8 cellular contexts compared by ENCODE assay signal in the genomic region with DNA sequence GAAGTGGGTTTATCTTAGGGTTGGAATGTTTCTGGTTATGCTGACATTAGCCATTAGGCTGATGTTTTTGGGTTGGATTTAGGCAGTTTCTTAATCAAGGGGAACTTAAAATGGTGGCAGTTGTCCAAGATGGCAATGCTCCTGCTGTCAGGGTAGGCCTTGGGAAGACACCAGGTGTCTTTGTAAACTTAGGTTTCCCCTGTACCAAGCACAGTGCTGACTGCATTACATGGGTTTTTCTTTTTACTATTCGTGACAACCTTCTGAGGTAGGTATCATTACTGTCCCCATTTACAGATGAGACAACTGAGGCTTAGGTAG. TPM values are rescaled to one million over a fixed set of nuclear protein-coding genes. Genes with fewer than 3 reads are reported as not detected.
DNase-seq lines count a peak whose midpoint lies in the region; ATAC-seq and TF ChIP-seq lines count a peak whose summit lies in the region.

No MANE protein-coding gene starts in this region.

- H3K27ac ChIP-seq in GM23338 (ENCODE audit: low read depth) (0 out of 2 replicates have a peak overlapping the region, but pooled peaks have one; percentile 65), mesendoderm (ENCODE audit: low read depth, low read length) (no peak overlapping the region)

- peak overlapping the region; percentile 32 for H3K4me3 ChIP-seq in AG10803 (ENCODE audit: low read length)
- H3K4me3 ChIP-seq in GM23338: peak overlapping the region; percentile 84; the same call in 1 of the 2 replicates
- H3K4me3 ChIP-seq in mesendoderm (ENCODE audit: low read length): no peak overlapping the region

- H3K36me3 Mint-ChIP-seq in GM23338 (ENCODE audit: low read depth): peaks cover 32% of the 10 kb centered on the region
- H3K36me3 Mint-ChIP-seq in activated T-helper 2 cell treated with anti-CD3 and anti-CD28 coated beads, Interferon-gamma antibody, Interleukin-2, Interleukin-4, amounts not matched to agents 10 μg/mL and 5 μg/mL and 100 μg/mL, durations not matched to agents 14 hours and 24 hours and 36 hours (ENCODE audit: low read depth): peaks cover 24% of the 10 kb centered on the region

- in situ Hi-C loops in G401 (cut with HindIII; ENCODE audit: low sequenced_read_pairs): no loop called here

- no peak overlapping the region for H3K9ac ChIP-seq in mesendoderm (ENCODE audit: low read length)

- H3K36me3 ChIP-seq in GM23338 (ENCODE audit: insufficient read depth) (peaks cover 9% of the 10 kb centered on the region; the same call in 1 of the 2 replicates), mesendoderm (ENCODE audit: control insufficient read depth, insufficient read depth, low read length) (no peaks in the 10 kb centered on the region)

- H3K4ac ChIP-seq in mesendoderm (ENCODE audit: low read depth, low read length): no peak overlapping the region

- H3K4me2 ChIP-seq in GM23338 (no peak overlapping the region; the same call in 1 of the 2 replicates), mesendoderm (ENCODE audit: low read length) (no peak overlapping the region)

- TF ChIP-seq CTCF in AG10803 (conservative IDR thresholded peaks at IDR 0.05; ENCODE audit: low read length) (no peak), GM23338 (conservative IDR thresholded peaks at IDR 0.05; ENCODE audit: low read depth in 2 of 2) (no peak)

- peaks cover 19% of the 10 kb centered on the region for H3K9me3 Mint-ChIP-seq in GM23338
- H3K9me3 Mint-ChIP-seq in activated T-helper 2 cell treated with anti-CD3 and anti-CD28 coated beads, Interferon-gamma antibody, Interleukin-2, Interleukin-4, amounts not matched to agents 10 μg/mL and 5 μg/mL and 100 μg/mL, durations not matched to agents 14 hours and 24 hours and 36 hours: no peaks in the 10 kb centered on the region

- no peak overlapping the region for H3K18ac ChIP-seq in mesendoderm (ENCODE audit: low read length)

- peak overlapping the region; percentile 78 for H4K5ac ChIP-seq in mesendoderm (ENCODE audit: low read length)

- H3K4me1 ChIP-seq in GM23338 (ENCODE audit: insufficient read depth): 0 out of 2 replicates have a peak, but pooled peaks cover 4% of the 10 kb centered on the region
- no peaks in the 10 kb centered on the region for H3K4me1 ChIP-seq in mesendoderm (ENCODE audit: control insufficient read depth, low read depth, low read length)

- intact Hi-C loops in activated T-helper 2 cell treated with anti-CD3 and anti-CD28 coated beads, Interferon-gamma antibody, Interleukin-2, Interleukin-4, amounts not matched to agents 10 μg/mL and 5 μg/mL and 100 μg/mL, durations not matched to agents 14 hours and 24 hours and 36 hours (cut with micrococcal nuclease): loop anchor here (5.0 kb wide), 3 partner anchors 189 to 644 kb away; a partner anchor contains a TSS

- no peak for DNase-seq in AG10803 (ENCODE audit: low read depth)
- no peak for DNase-seq in GM23338 (ENCODE audit: low spot score)
- no peak for DNase-seq in activated T-helper 2 cell treated with anti-CD3 and anti-CD28 coated beads, Interferon-gamma antibody, Interleukin-2, Interleukin-4, amounts not matched to agents 10 μg/mL and 5 μg/mL and 100 μg/mL, durations not matched to agents 14 hours and 24 hours and 36 hours (ENCODE audit: low spot score)
- DNase-seq in mesendoderm: no peak
- DNase-seq in central memory CD4-positive, alpha-beta T cell: no peak
- no peak for DNase-seq in G401 (ENCODE audit: low spot score)
- no peak for DNase-seq in NCI-H748 treated with DMSO at 0.1 percent for 48 hours (lab: John Stamatoyannopoulos, UW)

- H2BK15ac ChIP-seq in mesendoderm (replicated peaks; ENCODE audit: low read depth): no peak overlapping the region

- ATAC-seq in GM23338 (no peak), GM21529 (IDR thresholded peaks at IDR 0.05; ENCODE audit: unreplicated experiment) (no peak)

- no peak overlapping the region for H2BK120ac ChIP-seq in mesendoderm (ENCODE audit: low read depth, low read length)

- no peak overlapping the region for H2BK5ac ChIP-seq in mesendoderm (ENCODE audit: low read length)

- no peak overlapping the region for H4K8ac ChIP-seq in mesendoderm (ENCODE audit: low read depth, low read length)

- H3K79me1 ChIP-seq in mesendoderm (ENCODE audit: low read length): peaks cover 8% of the 10 kb centered on the region

- H3K4me3 Mint-ChIP-seq in GM23338: peak overlapping the region; percentile 91
- peak overlapping the region; percentile 92 for H3K4me3 Mint-ChIP-seq in activated T-helper 2 cell treated with anti-CD3 and anti-CD28 coated beads, Interferon-gamma antibody, Interleukin-2, Interleukin-4, amounts not matched to agents 10 μg/mL and 5 μg/mL and 100 μg/mL, durations not matched to agents 14 hours and 24 hours and 36 hours (ENCODE audit: low read depth)

- H3K27ac Mint-ChIP-seq in GM23338: peak overlapping the region; percentile 25; the same call in 1 of the 2 replicates
- H3K27ac Mint-ChIP-seq in activated T-helper 2 cell treated with anti-CD3 and anti-CD28 coated beads, Interferon-gamma antibody, Interleukin-2, Interleukin-4, amounts not matched to agents 10 μg/mL and 5 μg/mL and 100 μg/mL, durations not matched to agents 14 hours and 24 hours and 36 hours: peak overlapping the region; percentile 95

- H4K20me1 ChIP-seq in GM23338 (replicated peaks; ENCODE audit: insufficient read depth): peaks cover 29% of the 10 kb centered on the region

- no peaks in the 10 kb centered on the region for H3K9me2 ChIP-seq in GM23338 (ENCODE audit: insufficient read depth)

- H3K23ac ChIP-seq in mesendoderm (ENCODE audit: low read length): no peak overlapping the region

- H3F3A ChIP-seq in GM23338 (replicated peaks; ENCODE audit: low read depth): no peaks in the 10 kb centered on the region

- no peak overlapping the region for H2AK5ac ChIP-seq in mesendoderm (ENCODE audit: low read length)

- no CpG with 5 or more reads among the region's 1 CpG for WGBS in mesendoderm (ENCODE audit: extremely low coverage, insufficient coverage, low lambda C conversion rate)

- peaks cover 7% of the 10 kb centered on the region for H3K27me3 Mint-ChIP-seq in GM23338 (ENCODE audit: insufficient read depth, low read depth, poor library complexity)
- no peaks in the 10 kb centered on the region for H3K27me3 Mint-ChIP-seq in activated T-helper 2 cell treated with anti-CD3 and anti-CD28 coated beads, Interferon-gamma antibody, Interleukin-2, Interleukin-4, amounts not matched to agents 10 μg/mL and 5 μg/mL and 100 μg/mL, durations not matched to agents 14 hours and 24 hours and 36 hours (ENCODE audit: low read depth)

- peak overlapping the region; percentile 100 for H2AFZ ChIP-seq in GM23338

- peaks cover 5% of the 10 kb centered on the region; the same call in 2 of the 3 replicates for H3K4me1 Mint-ChIP-seq in GM23338
- H3K4me1 Mint-ChIP-seq in activated T-helper 2 cell treated with anti-CD3 and anti-CD28 coated beads, Interferon-gamma antibody, Interleukin-2, Interleukin-4, amounts not matched to agents 10 μg/mL and 5 μg/mL and 100 μg/mL, durations not matched to agents 14 hours and 24 hours and 36 hours (ENCODE audit: low read depth): peaks cover 55% of the 10 kb centered on the region

- H3K79me2 ChIP-seq in GM23338 (replicated peaks; ENCODE audit: insufficient read depth): peaks cover 42% of the 10 kb centered on the region
- peaks cover 26% of the 10 kb centered on the region for H3K79me2 ChIP-seq in mesendoderm (ENCODE audit: control insufficient read depth, insufficient read depth, low read length)

- H3K56ac ChIP-seq in mesendoderm (ENCODE audit: low read length): peak overlapping the region; percentile 58

- H3K27me3 ChIP-seq in GM23338 (ENCODE audit: insufficient read depth) (no peaks in the 10 kb centered on the region), mesendoderm (ENCODE audit: insufficient read depth, low read length, poor library complexity) (no peaks in the 10 kb centered on the region)

TF ChIP-seq in GM23338, 12 proteins besides CTCF, POLR2A, EP300 and RAD21 (continues in another document):
- TF ChIP-seq CREB1 (CRISPR knock-in tag; IDR thresholded peaks at IDR 0.05; ENCODE audit: low read depth): no peak
- TF ChIP-seq STAT1 (IDR thresholded peaks at IDR 0.05; ENCODE audit: unreplicated experiment): no peak
- TF ChIP-seq JUNB (IDR thresholded peaks at IDR 0.05; ENCODE audit: unreplicated experiment): no peak
- TF ChIP-seq ZNF114 (CRISPR knock-in tag; IDR thresholded peaks at IDR 0.05): no peak
- no peak for TF ChIP-seq EZH2phosphoT487 (IDR thresholded peaks at IDR 0.05; ENCODE audit: unreplicated experiment)
- TF ChIP-seq, protein P1, sequence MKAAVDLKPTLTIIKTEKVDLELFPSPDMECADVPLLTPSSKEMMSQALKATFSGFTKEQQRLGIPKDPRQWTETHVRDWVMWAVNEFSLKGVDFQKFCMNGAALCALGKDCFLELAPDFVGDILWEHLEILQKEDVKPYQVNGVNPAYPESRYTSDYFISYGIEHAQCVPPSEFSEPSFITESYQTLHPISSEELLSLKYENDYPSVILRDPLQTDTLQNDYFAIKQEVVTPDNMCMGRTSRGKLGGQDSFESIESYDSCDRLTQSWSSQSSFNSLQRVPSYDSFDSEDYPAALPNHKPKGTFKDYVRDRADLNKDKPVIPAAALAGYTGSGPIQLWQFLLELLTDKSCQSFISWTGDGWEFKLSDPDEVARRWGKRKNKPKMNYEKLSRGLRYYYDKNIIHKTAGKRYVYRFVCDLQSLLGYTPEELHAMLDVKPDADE (IDR thresholded peaks at IDR 0.05): no peak

RNA-seq across cellular contexts. Expression of a gene that starts 0.5 kb away (rescaled TPM):
- 31.8 and 37.9 TPM in 2 replicates for total RNA-seq in GM23338 (2014; rRNA removed; shearing (Covaris generic))
- 12.3 and 15.3 TPM in 2 replicates for polyA plus RNA-seq in GM23338 (2016; fragmentation: Nextera tagmentation; extraction: Ambion mirVana)
- 33.5 and 35.5 TPM in 2 replicates for total RNA-seq in activated T-helper 2 cell treated with anti-CD3 and anti-CD28 coated beads, Interferon-gamma antibody, Interleukin-2, Interleukin-4, amounts not matched to agents 10 μg/mL and 5 μg/mL and 100 μg/mL, durations not matched to agents 14 hours and 24 hours and 36 hours
- 15.4 TPM for polyA plus RNA-seq in mesendoderm (2013, experiment 1 of 2)
- polyA plus RNA-seq in mesendoderm (2013, experiment 2 of 2): 16.0 TPM
- 30.8 and 38.8 TPM in 2 replicates for total RNA-seq in G401 (2014; rRNA removed; shearing (Covaris generic))

RNA-seq across cellular contexts. Expression of a gene that starts 56.7 kb away (rescaled TPM):
- total RNA-seq in GM23338 (2014; rRNA removed; shearing (Covaris generic)): not detected in 2 replicates
- not detected in 2 replicates for polyA plus RNA-seq in GM23338 (2016; fragmentation: Nextera tagmentation; extraction: Ambion mirVana)
- total RNA-seq in activated T-helper 2 cell treated with anti-CD3 and anti-CD28 coated beads, Interferon-gamma antibody, Interleukin-2, Interleukin-4, amounts not matched to agents 10 μg/mL and 5 μg/mL and 100 μg/mL, durations not matched to agents 14 hours and 24 hours and 36 hours: 0.05 TPM in 1 of 2 replicates, not detected in the other
- polyA plus RNA-seq in mesendoderm (2013, experiment 1 of 2): not detected
- 0.18 TPM for polyA plus RNA-seq in mesendoderm (2013, experiment 2 of 2)
- 0.80 TPM in 1 of 2 replicates, not detected in the other for total RNA-seq in G401 (2014; rRNA removed; shearing (Covaris generic))
